24 cellular contexts compared by ENCODE assay signal in genomic region chr3:16425398-16426057, GRCh38.
"Had no signal": no experiment of that assay in that cellular context is flagged by ENCODE, and none has a peak within 500 bp of the region (broad histone marks: within the 10 kb centered on the region; RNA-seq: fewer than 3 reads in every experiment).

No MANE protein-coding gene starts in this region.

- H3K27ac Mint-ChIP-seq: activated B cell treated with CpG ODN at 0.5 μM for 24 hours; activated CD8-positive, alpha-beta T cell treated with anti-CD3 and anti-CD28 coated beads, Interleukin-2, amount 10 ng/mL, durations not matched to agents 7 days and 5 days; activated naive CD8-positive, alpha-beta T cell treated with anti-CD3 and anti-CD28 coated beads, Interleukin-2, amount 50 U/mL, for 24 hours; activated T-cell treated with anti-CD3 and anti-CD28 coated beads, Interleukin-2, amount 50 U/mL, for 24 hours; activated T-helper 2 cell treated with anti-CD3 and anti-CD28 coated beads, Interferon-gamma antibody, Interleukin-2, Interleukin-4, amounts not matched to agents 10 μg/mL and 5 μg/mL and 100 μg/mL, durations not matched to agents 14 hours and 24 hours and 36 hours; mesothelial cell of epicardium; nephron progenitor cell; T-helper 2 cell treated with Interferon-gamma antibody and Interleukin-4, amounts not matched to agents 5 μg/mL and 100 μg/mL, for 36 hours had no signal

- H3K9me3 ChIP-seq: psoas muscle, transverse colon, vagina had no signal

- H3K36me3 ChIP-seq: brain microvascular endothelial cell, transverse colon, vagina had no signal

- H3K27me3 ChIP-seq: brain microvascular endothelial cell, transverse colon, vagina had no signal

- H3K9me3 Mint-ChIP-seq: activated B cell treated with CpG ODN at 0.5 μM for 24 hours; activated naive CD8-positive, alpha-beta T cell treated with anti-CD3 and anti-CD28 coated beads, Interleukin-2, amount 50 U/mL, for 24 hours; activated T-cell treated with anti-CD3 and anti-CD28 coated beads, Interleukin-2, amount 50 U/mL, for 24 hours; activated T-helper 2 cell treated with anti-CD3 and anti-CD28 coated beads, Interferon-gamma antibody, Interleukin-2, Interleukin-4, amounts not matched to agents 10 μg/mL and 5 μg/mL and 100 μg/mL, durations not matched to agents 14 hours and 24 hours and 36 hours; mesothelial cell of epicardium; nephron progenitor cell; T-helper 2 cell treated with Interferon-gamma antibody and Interleukin-4, amounts not matched to agents 5 μg/mL and 100 μg/mL, for 36 hours had no signal

- H3K4me1 ChIP-seq: transverse colon had no signal

- DNase-seq: activated B cell treated with CpG ODN at 0.5 μM for 24 hours; activated CD4-positive, alpha-beta T cell treated with anti-CD3 and anti-CD28 coated beads for 4 hours; activated CD8-positive, alpha-beta T cell treated with anti-CD3 and anti-CD28 coated beads, Interleukin-2, amount 10 ng/mL, durations not matched to agents 7 days and 5 days; activated naive CD4-positive, alpha-beta T cell treated with Interleukin-2 at 50 U/mL for 16 hours; activated naive CD8-positive, alpha-beta T cell treated with anti-CD3 and anti-CD28 coated beads, Interleukin-2, amount 50 U/mL, for 24 hours; activated T-cell treated with anti-CD3 and anti-CD28 coated beads, Interleukin-2, amount 50 U/mL, for 24 hours; aorta; brain microvascular endothelial cell; central memory CD4-positive, alpha-beta T cell; erythroblast; foreskin melanocyte; hypothalamus; islet precursor cell; nephron progenitor cell; psoas muscle; stimulated activated CD4-positive, alpha-beta T cell treated with anti-CD3 and anti-CD28 coated beads, Interleukin-2, amount 100 ng/mL, for 24 hours; stimulated activated naive CD8-positive, alpha-beta T cell treated with anti-CD3 and anti-CD28 coated beads, Interleukin-15, Interleukin-2, amounts not matched to agents 100 U/mL and 50 U/mL, for 24 hours; transverse colon had no signal

- H3K4me3 Mint-ChIP-seq: activated B cell treated with CpG ODN at 0.5 μM for 24 hours; activated CD8-positive, alpha-beta T cell treated with anti-CD3 and anti-CD28 coated beads, Interleukin-2, amount 10 ng/mL, durations not matched to agents 7 days and 5 days; activated naive CD8-positive, alpha-beta T cell treated with anti-CD3 and anti-CD28 coated beads, Interleukin-2, amount 50 U/mL, for 24 hours; activated T-cell treated with anti-CD3 and anti-CD28 coated beads, Interleukin-2, amount 50 U/mL, for 24 hours; mesothelial cell of epicardium; nephron progenitor cell; T-helper 2 cell treated with Interferon-gamma antibody and Interleukin-4, amounts not matched to agents 5 μg/mL and 100 μg/mL, for 36 hours had no signal

- ATAC-seq: activated CD8-positive, alpha-beta T cell treated with anti-CD3 and anti-CD28 coated beads, Interleukin-2, amount 10 ng/mL, durations not matched to agents 7 days and 5 days; activated naive CD8-positive, alpha-beta T cell treated with anti-CD3 and anti-CD28 coated beads, Interleukin-2, amount 50 U/mL, for 24 hours; psoas muscle; right cardiac atrium; stimulated activated naive CD8-positive, alpha-beta T cell treated with anti-CD3 and anti-CD28 coated beads, Interleukin-15, Interleukin-2, amounts not matched to agents 100 U/mL and 50 U/mL, for 24 hours had no signal

- H3K27me3 Mint-ChIP-seq: activated B cell treated with CpG ODN at 0.5 μM for 24 hours; activated naive CD8-positive, alpha-beta T cell treated with anti-CD3 and anti-CD28 coated beads, Interleukin-2, amount 50 U/mL, for 24 hours; activated T-cell treated with anti-CD3 and anti-CD28 coated beads, Interleukin-2, amount 50 U/mL, for 24 hours had no signal

- H3K36me3 Mint-ChIP-seq: mesothelial cell of epicardium had no signal

- H3K4me3 ChIP-seq: lung, psoas muscle, transverse colon, vagina had no signal

- H3K27ac ChIP-seq: brain microvascular endothelial cell, psoas muscle, transverse colon, vagina had no signal
